12 cellular contexts compared by ENCODE assay signal in the genomic region with DNA sequence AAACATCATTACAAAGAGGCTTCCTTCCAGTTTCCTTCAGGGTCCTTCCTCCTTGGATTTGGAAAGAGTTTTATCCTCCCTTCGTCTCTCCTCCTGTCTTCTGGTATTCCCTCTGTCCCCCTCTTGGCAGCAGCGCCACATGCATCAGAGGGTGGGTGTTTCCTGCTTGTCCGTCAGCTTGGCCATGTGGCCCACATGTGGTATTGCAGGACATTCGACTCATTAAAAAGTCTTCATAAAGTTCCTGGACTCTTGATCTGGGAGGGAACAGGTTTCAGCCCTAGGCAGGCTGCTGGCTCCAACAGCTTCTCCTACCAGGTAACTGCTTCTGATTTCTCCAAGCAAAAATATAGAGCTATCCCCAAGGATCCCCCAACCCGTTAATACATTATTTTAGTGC.
A peak's percentile ranks its signal among the peaks of the same experiment; 100 is the strongest.
DNase-seq lines count a peak whose midpoint lies in the region; ATAC-seq and TF ChIP-seq lines count a peak whose summit lies in the region.
"Had no signal": no experiment of that assay in that cellular context is flagged by ENCODE, and none has a peak within 500 bp of the region (broad histone marks: within the 10 kb centered on the region; RNA-seq: fewer than 3 reads in every experiment).

No MANE protein-coding gene starts in this region.

- H2AFZ ChIP-seq in GM23248, result no peak overlapping the region

- H3K27ac Mint-ChIP-seq in glutamatergic neuron (ENCODE audit: unreplicated experiment), result no peak overlapping the region
- H3K27ac Mint-ChIP-seq: activated CD8-positive, alpha-beta T cell treated with anti-CD3 and anti-CD28 coated beads, Interleukin-2, amount 10 ng/mL, durations not matched to agents 7 days and 5 days had no signal

- no peaks in the 10 kb centered on the region for H4K20me1 ChIP-seq in GM23248 (ENCODE audit: insufficient read depth)

- H3K9me3 ChIP-seq in GM23248 (ENCODE audit: low read depth) (no peaks in the 10 kb centered on the region), suprapubic skin (no peaks in the 10 kb centered on the region)
- H3K9me3 ChIP-seq: right atrium auricular region had no signal

- no peaks in the 10 kb centered on the region for H3K9me2 ChIP-seq in GM23248 (ENCODE audit: insufficient read depth)

- no peaks in the 10 kb centered on the region for H3K27me3 Mint-ChIP-seq in glutamatergic neuron (ENCODE audit: unreplicated experiment)

- peak; percentile 38 for DNase-seq in GM23248
- DNase-seq in RPMI7951 (ENCODE audit: low read depth), result peak; percentile 15
- no peak for DNase-seq in glutamatergic neuron
- no peak for DNase-seq in suprapubic skin (ENCODE audit: low spot score in 2 of 2)
- no peak for DNase-seq in NCI-H146 (lab: John Stamatoyannopoulos, UW)
- no peak for DNase-seq in NCI-H524 treated with DMSO at 0.1 percent for 48 hours (lab: John Stamatoyannopoulos, UW)
- DNase-seq in HPDE6-E6E7 (ENCODE audit: extremely low spot score), result no peak
- DNase-seq: activated CD8-positive, alpha-beta T cell treated with anti-CD3 and anti-CD28 coated beads, Interleukin-2, amount 10 ng/mL, durations not matched to agents 7 days and 5 days; NCI-H510A had no signal

- no peaks in the 10 kb centered on the region for H3K4me1 ChIP-seq in GM23248 (ENCODE audit: insufficient read depth)
- peaks cover 10% of the 10 kb centered on the region for H3K4me1 ChIP-seq in suprapubic skin

- H3K27me3 ChIP-seq in GM23248 (replicated peaks; ENCODE audit: insufficient read depth) (peaks cover 25% of the 10 kb centered on the region), suprapubic skin (no peaks in the 10 kb centered on the region)
- H3K27me3 ChIP-seq: right atrium auricular region had no signal

- H3K36me3 Mint-ChIP-seq in glutamatergic neuron (ENCODE audit: unreplicated experiment), result no peaks in the 10 kb centered on the region

- H3K4me3 ChIP-seq in GM23248 (no peak overlapping the region), suprapubic skin (no peak overlapping the region)
- H3K4me3 ChIP-seq: lung, right atrium auricular region had no signal

- no peak overlapping the region for H3K4me3 Mint-ChIP-seq in glutamatergic neuron (ENCODE audit: unreplicated experiment)
- H3K4me3 Mint-ChIP-seq: activated CD8-positive, alpha-beta T cell treated with anti-CD3 and anti-CD28 coated beads, Interleukin-2, amount 10 ng/mL, durations not matched to agents 7 days and 5 days had no signal

- H3K79me2 ChIP-seq in GM23248 (ENCODE audit: insufficient read depth), result no peaks in the 10 kb centered on the region

- ATAC-seq in GM21360 (IDR thresholded peaks at IDR 0.05; ENCODE audit: unreplicated experiment), result no peak
- ATAC-seq: activated CD8-positive, alpha-beta T cell treated with anti-CD3 and anti-CD28 coated beads, Interleukin-2, amount 10 ng/mL, durations not matched to agents 7 days and 5 days had no signal

- no peaks in the 10 kb centered on the region for H3F3A ChIP-seq in GM23248 (ENCODE audit: insufficient read depth)

- WGBS in GM23248 (ENCODE audit: low coverage in 1 of 2, low lambda C conversion rate in 2 of 2, missing lambda C conversion rate in 2 of 2), 2 experiments, result 8 to 11% methylated on average over 5 of the region's 5 CpGs
- WGBS in suprapubic skin, result 41% methylated on average over 5 of the region's 5 CpGs

- H3K9me3 Mint-ChIP-seq in glutamatergic neuron (ENCODE audit: unreplicated experiment), result no peaks in the 10 kb centered on the region

- H3K36me3 ChIP-seq in GM23248 (ENCODE audit: low read depth), result no peaks in the 10 kb centered on the region
- no peaks in the 10 kb centered on the region for H3K36me3 ChIP-seq in suprapubic skin
- H3K36me3 ChIP-seq: right atrium auricular region had no signal

- TF ChIP-seq CTCF in glutamatergic neuron (IDR thresholded peaks at IDR 0.05; ENCODE audit: partially characterized antibody, unreplicated experiment), result peak; percentile 28
- TF ChIP-seq CTCF in suprapubic skin (IDR thresholded peaks at IDR 0.05), result peak in 1 of 2 donors; percentile 22

- H3K4me1 Mint-ChIP-seq in glutamatergic neuron (ENCODE audit: low read depth, unreplicated experiment), result no peaks in the 10 kb centered on the region

- no peak overlapping the region for H3K9ac ChIP-seq in GM23248

- no peak for TF ChIP-seq POLR2A in suprapubic skin (IDR thresholded peaks at IDR 0.05)

- in situ Hi-C loops in GM23248 (cut with MboI), result loop anchor here (25.0 kb wide), 1 partner anchor 376 kb away; no protein-coding TSS in a partner anchor

- H3K27ac ChIP-seq in GM23248, result no peak overlapping the region
- peak overlapping the region; percentile 37 for H3K27ac ChIP-seq in suprapubic skin
- H3K27ac ChIP-seq: right atrium auricular region had no signal

- no peak overlapping the region for H3K4me2 ChIP-seq in GM23248 (ENCODE audit: unreplicated experiment)

- no peak for TF ChIP-seq EP300 in suprapubic skin (IDR thresholded peaks at IDR 0.05)

Comparison
In these comparisons a context has a peak if more than half of its experiments do, and no peak if none do; other contexts are left out.
1. DNase-seq: peak in GM23248 (single experiment) and RPMI7951 (single experiment); none in glutamatergic neuron (single experiment), suprapubic skin (0 of 2), NCI-H146 (single experiment), NCI-H524 treated with DMSO at 0.1 percent for 48 hours (single experiment) and HPDE6-E6E7 (single experiment).